In the genomic region with DNA sequence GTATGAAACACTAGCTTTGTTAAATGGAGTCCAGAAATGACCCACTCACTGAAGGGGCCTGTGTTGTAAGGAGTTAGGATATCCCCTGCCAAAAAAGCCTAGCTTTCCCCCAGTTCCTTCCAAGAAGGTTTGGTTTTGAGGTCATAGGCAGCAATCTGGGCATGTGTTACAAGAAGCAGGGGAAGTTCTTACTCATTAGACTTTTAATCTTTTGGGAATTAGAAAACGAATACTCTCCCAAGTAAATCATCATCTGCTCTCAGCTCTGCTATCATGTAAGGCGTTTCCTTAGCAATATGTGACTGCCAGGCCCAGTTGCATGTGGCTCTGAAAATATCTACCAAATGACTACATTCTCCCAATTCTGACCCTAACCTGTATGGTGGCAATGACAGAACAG, we compare ENCODE assay signal across 16 cellular contexts. TPM values are rescaled to one million over a fixed set of nuclear protein-coding genes. Genes with fewer than 3 reads are reported as not detected.
DNase-seq lines count a peak whose midpoint lies in the region; ATAC-seq and TF ChIP-seq lines count a peak whose summit lies in the region.
"Had no signal": no experiment of that assay in that cellular context is flagged by ENCODE, and none has a peak within 500 bp of the region (broad histone marks: within the 10 kb centered on the region; RNA-seq: fewer than 3 reads in every experiment).

No MANE protein-coding gene starts in this region.

- no peaks in the 10 kb centered on the region for H3K9me3 ChIP-seq in smooth muscle cell (replicated peaks; ENCODE audit: low read depth)

- H3K4me1 ChIP-seq in smooth muscle cell (ENCODE audit: low read depth), result peaks cover 30% of the 10 kb centered on the region

- no peaks in the 10 kb centered on the region for H3K36me3 ChIP-seq in smooth muscle cell (ENCODE audit: low read depth)

- ATAC-seq in Right ventricle myocardium superior (ENCODE audit: poor library complexity), result peak; percentile 0
- ATAC-seq in GM19035 (IDR thresholded peaks at IDR 0.05; ENCODE audit: unreplicated experiment), result no peak
- ATAC-seq: natural killer cell had no signal

- POLR2A ChIA-PET in HEK293T (lab: Yijun Ruan, JAX), result no interaction called here

- H3K27ac Mint-ChIP-seq in activated T-helper 1 cell treated with anti-CD3 and anti-CD28 coated beads, Interleukin-12 subunit alpha, Interleukin-12 subunit beta, Interleukin-2, Interleukin-4 antibody, amounts not matched to agents 30 ng/mL and 10 ng/mL and 1 ng/mL, durations not matched to agents 14 hours and 24 hours and 36 hours, result peak overlapping the region; percentile 45
- H3K27ac Mint-ChIP-seq: activated naive CD8-positive, alpha-beta T cell had no signal

- no peak for TF ChIP-seq CTCF in smooth muscle cell (IDR thresholded peaks at IDR 0.05; ENCODE audit: borderline replicate concordance, insufficient read depth, poor library complexity, severe bottlenecking)

- H4K20me1 ChIP-seq in smooth muscle cell (ENCODE audit: low read depth), result peaks cover 21% of the 10 kb centered on the region

- peaks cover 21% of the 10 kb centered on the region for H3K36me3 Mint-ChIP-seq in activated T-helper 1 cell treated with anti-CD3 and anti-CD28 coated beads, Interleukin-12 subunit alpha, Interleukin-12 subunit beta, Interleukin-2, Interleukin-4 antibody, amounts not matched to agents 30 ng/mL and 10 ng/mL and 1 ng/mL, durations not matched to agents 14 hours and 24 hours and 36 hours (ENCODE audit: low read depth)
- H3K36me3 Mint-ChIP-seq: natural killer cell had no signal

- no peaks in the 10 kb centered on the region for H3K27me3 ChIP-seq in smooth muscle cell (ENCODE audit: low read depth)

- peaks cover 61% of the 10 kb centered on the region for H3F3A ChIP-seq in smooth muscle cell (ENCODE audit: low read depth)

- H3K9me3 Mint-ChIP-seq in activated T-helper 1 cell treated with anti-CD3 and anti-CD28 coated beads, Interleukin-12 subunit alpha, Interleukin-12 subunit beta, Interleukin-2, Interleukin-4 antibody, amounts not matched to agents 30 ng/mL and 10 ng/mL and 1 ng/mL, durations not matched to agents 14 hours and 24 hours and 36 hours, result no peaks in the 10 kb centered on the region
- H3K9me3 Mint-ChIP-seq: immature natural killer cell, natural killer cell had no signal

- H3K4me3 ChIP-seq in smooth muscle cell, result no peak overlapping the region

- DNase-seq in CD1c-positive myeloid dendritic cell (ENCODE audit: extremely low spot score) (peak; percentile 30), Right ventricle myocardium superior (no peak), smooth muscle cell (lab: John Stamatoyannopoulos, UW; ENCODE audit: unreplicated experiment) (no peak), HEK293T (ENCODE audit: extremely low spot score) (no peak)
- DNase-seq in activated T-helper 1 cell treated with anti-CD3 and anti-CD28 coated beads, Interleukin-12 subunit alpha, Interleukin-12 subunit beta, Interleukin-2, Interleukin-4 antibody, amounts not matched to agents 30 ng/mL and 10 ng/mL and 1 ng/mL, durations not matched to agents 14 hours and 24 hours and 36 hours (ENCODE audit: low spot score), result no peak
- DNase-seq in activated T-cell treated with anti-CD3 and anti-CD28 coated beads, Interleukin-2, amount 50 U/mL, for 1 hour, result no peak
- DNase-seq in activated CD4-positive, alpha-beta T cell treated with anti-CD3 and anti-CD28 coated beads, Interleukin-2, amount 50 U/mL, for 48 hours, result no peak
- DNase-seq: activated CD4-positive, alpha-beta T cell treated with anti-CD3 and anti-CD28 coated beads, Interleukin-2, amount 50 U/mL, for 1 hour; H7; immature natural killer cell; KG1; natural killer cell; NCI-H2081 treated with DMSO at 0.1 percent for 48 hours; stimulated activated CD4-positive, alpha-beta T cell treated with anti-CD3 and anti-CD28 coated beads, Interleukin-12 subunit alpha, Interleukin-12 subunit beta, amount 100 ng/mL, for 4 hours had no signal

- no peak overlapping the region for H2AFZ ChIP-seq in smooth muscle cell (ENCODE audit: low read depth)

- CTCF ChIA-PET in HEK293T (lab: Yijun Ruan, JAX), result no interaction called here

- peak overlapping the region; percentile 93 for H3K4me2 ChIP-seq in smooth muscle cell

- intact Hi-C loops in activated T-helper 1 cell treated with anti-CD3 and anti-CD28 coated beads, Interleukin-12 subunit alpha, Interleukin-12 subunit beta, Interleukin-2, Interleukin-4 antibody, amounts not matched to agents 30 ng/mL and 10 ng/mL and 1 ng/mL, durations not matched to agents 14 hours and 24 hours and 36 hours (cut with micrococcal nuclease), result no loop called here
- intact Hi-C loops in Right ventricle myocardium superior (cut with DNase I), result no loop called here

- H3K9ac ChIP-seq in smooth muscle cell (ENCODE audit: low read depth), result peak overlapping the region; percentile 48

- H3K4me1 Mint-ChIP-seq in activated T-helper 1 cell treated with anti-CD3 and anti-CD28 coated beads, Interleukin-12 subunit alpha, Interleukin-12 subunit beta, Interleukin-2, Interleukin-4 antibody, amounts not matched to agents 30 ng/mL and 10 ng/mL and 1 ng/mL, durations not matched to agents 14 hours and 24 hours and 36 hours (ENCODE audit: low read depth), result peaks cover 90% of the 10 kb centered on the region

- 11% methylated on average over 2 of the region's 2 CpGs for WGBS in smooth muscle cell (ENCODE audit: low lambda C conversion rate)

- H3K79me2 ChIP-seq in smooth muscle cell (ENCODE audit: low read depth), result no peaks in the 10 kb centered on the region

- no peaks in the 10 kb centered on the region for H3K27me3 Mint-ChIP-seq in activated T-helper 1 cell treated with anti-CD3 and anti-CD28 coated beads, Interleukin-12 subunit alpha, Interleukin-12 subunit beta, Interleukin-2, Interleukin-4 antibody, amounts not matched to agents 30 ng/mL and 10 ng/mL and 1 ng/mL, durations not matched to agents 14 hours and 24 hours and 36 hours (ENCODE audit: insufficient read depth)
- H3K27me3 Mint-ChIP-seq: activated naive CD8-positive, alpha-beta T cell had no signal

- H3K27ac ChIP-seq in smooth muscle cell (ENCODE audit: low read depth), result peak overlapping the region; percentile 90

- no peak overlapping the region for H3K4me3 Mint-ChIP-seq in activated T-helper 1 cell treated with anti-CD3 and anti-CD28 coated beads, Interleukin-12 subunit alpha, Interleukin-12 subunit beta, Interleukin-2, Interleukin-4 antibody, amounts not matched to agents 30 ng/mL and 10 ng/mL and 1 ng/mL, durations not matched to agents 14 hours and 24 hours and 36 hours
- H3K4me3 Mint-ChIP-seq: activated naive CD8-positive, alpha-beta T cell; immature natural killer cell had no signal

TF ChIP-seq in HEK293T, 16 proteins besides CTCF, POLR2A, EP300 and RAD21:
- TF ChIP-seq FOXA1 (IDR thresholded peaks at IDR 0.05) (no peak), FOXM1 (IDR thresholded peaks at IDR 0.05; ENCODE audit: borderline replicate concordance) (no peak), SP1 (IDR thresholded peaks at IDR 0.05) (no peak), NFRKB (IDR thresholded peaks at IDR 0.05) (no peak), FOXK2 (IDR thresholded peaks at IDR 0.05) (no peak), LEF1 (IDR thresholded peaks at IDR 0.05; ENCODE audit: borderline replicate concordance) (no peak), ELF4 (IDR thresholded peaks at IDR 0.05) (no peak), ZNF384 (IDR thresholded peaks at IDR 0.05) (no peak), SUZ12 (IDR thresholded peaks at IDR 0.05) (no peak), L3MBTL2 (conservative IDR thresholded peaks at IDR 0.05) (no peak), TARDBP (IDR thresholded peaks at IDR 0.05) (no peak), CTBP1 (IDR thresholded peaks at IDR 0.05; ENCODE audit: borderline replicate concordance) (no peak), BHLHE40 (IDR thresholded peaks at IDR 0.05; ENCODE audit: borderline replicate concordance) (no peak), ARNT (IDR thresholded peaks at IDR 0.05) (no peak)
- TF ChIP-seq, protein P1, sequence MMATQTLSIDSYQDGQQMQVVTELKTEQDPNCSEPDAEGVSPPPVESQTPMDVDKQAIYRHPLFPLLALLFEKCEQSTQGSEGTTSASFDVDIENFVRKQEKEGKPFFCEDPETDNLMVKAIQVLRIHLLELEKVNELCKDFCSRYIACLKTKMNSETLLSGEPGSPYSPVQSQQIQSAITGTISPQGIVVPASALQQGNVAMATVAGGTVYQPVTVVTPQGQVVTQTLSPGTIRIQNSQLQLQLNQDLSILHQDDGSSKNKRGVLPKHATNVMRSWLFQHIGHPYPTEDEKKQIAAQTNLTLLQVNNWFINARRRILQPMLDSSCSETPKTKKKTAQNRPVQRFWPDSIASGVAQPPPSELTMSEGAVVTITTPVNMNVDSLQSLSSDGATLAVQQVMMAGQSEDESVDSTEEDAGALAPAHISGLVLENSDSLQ (IDR thresholded peaks at IDR 0.05), result no peak

RNA-seq across cellular contexts. Expression of gene NOD1, which starts 3.7 kb away (rescaled TPM):
- 9.1 and 13.1 TPM in 2 replicates for total RNA-seq in activated T-helper 1 cell treated with anti-CD3 and anti-CD28 coated beads, Interleukin-12 subunit alpha, Interleukin-12 subunit beta, Interleukin-2, Interleukin-4 antibody, amounts not matched to agents 30 ng/mL and 10 ng/mL and 1 ng/mL, durations not matched to agents 14 hours and 24 hours and 36 hours
- total RNA-seq in Right ventricle myocardium superior (7.6 TPM), smooth muscle cell (10.5 and 13.4 TPM in 2 replicates)
- 8.6 and 9.7 TPM in 2 replicates for polyA plus RNA-seq in smooth muscle cell

RNA-seq across cellular contexts. Expression of gene GGCT, which starts 29.7 kb away (rescaled TPM):
- 75.4 and 79.0 TPM in 2 replicates for total RNA-seq in activated T-helper 1 cell treated with anti-CD3 and anti-CD28 coated beads, Interleukin-12 subunit alpha, Interleukin-12 subunit beta, Interleukin-2, Interleukin-4 antibody, amounts not matched to agents 30 ng/mL and 10 ng/mL and 1 ng/mL, durations not matched to agents 14 hours and 24 hours and 36 hours
- total RNA-seq in Right ventricle myocardium superior (17.4 TPM), smooth muscle cell (41.4 and 53.1 TPM in 2 replicates)
- 36.9 and 39.3 TPM in 2 replicates for polyA plus RNA-seq in smooth muscle cell
